Comparison of ENCODE assay signal across 7 cellular contexts in the genomic region with DNA sequence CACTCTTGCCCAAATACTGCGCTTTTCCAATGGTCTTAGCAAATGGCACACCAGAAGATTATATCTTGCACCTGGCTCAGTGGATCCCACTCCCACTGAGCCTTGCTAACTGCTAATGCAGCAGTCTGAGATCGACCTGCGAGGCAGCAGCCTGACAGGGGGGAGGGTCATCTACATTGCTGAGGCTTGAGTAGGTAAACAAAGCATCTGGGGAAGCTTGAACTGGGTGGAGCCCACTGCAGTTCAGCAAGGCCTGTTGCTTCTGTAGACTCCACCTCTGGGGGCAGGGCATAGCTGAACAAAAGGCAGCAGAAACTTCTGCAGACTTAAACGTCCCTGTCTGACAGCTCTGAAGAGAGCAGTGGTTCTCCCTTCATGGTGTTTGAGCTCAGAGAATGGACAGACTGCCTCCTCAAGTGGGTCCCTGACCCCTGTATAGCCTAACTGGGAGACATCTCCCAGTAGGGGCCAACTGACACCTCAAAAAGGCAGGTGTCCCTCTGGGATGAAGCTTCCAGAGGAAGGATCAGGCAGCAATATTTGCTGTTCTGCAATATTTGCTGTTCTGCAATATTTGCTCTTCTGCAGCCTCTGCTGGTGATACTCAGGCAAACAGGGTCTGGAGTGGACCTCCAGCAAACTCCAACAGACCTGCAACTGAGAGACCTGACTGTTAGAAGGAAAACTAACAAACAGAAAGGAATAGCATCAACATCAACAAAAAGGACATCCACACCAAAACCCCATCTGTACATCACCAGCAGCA.
DNase-seq lines count a peak whose midpoint lies in the region; ATAC-seq and TF ChIP-seq lines count a peak whose summit lies in the region.
"Not testable (repeated sequence)": the region's sequence is repeated elsewhere in the genome, so short reads cannot be mapped to it uniquely, and the experiment has no call there.

No MANE protein-coding gene starts in this region.

- H3K27me3 ChIP-seq in HUES6 (ENCODE audit: control insufficient read depth, insufficient read depth, low read length); right lobe of liver: not testable (repeated sequence)

- DNase-seq in DMS53 (lab: John Stamatoyannopoulos, UW) (peak; percentile 73), NCI-H510A treated with DMSO at 0.1 percent for 48 hours (lab: John Stamatoyannopoulos, UW) (peak; percentile 33), SHP77 treated with DMSO at 0.1 percent for 48 hours (lab: John Stamatoyannopoulos, UW) (peak; percentile 58), iPS DF 19.7 (ENCODE audit: low read depth, low spot score) (peak; percentile 20), right lobe of liver (peak in 2 of 3 donors; percentile 29 to 58)
- DNase-seq in chondrocyte (ENCODE audit: low spot score) = not testable (repeated sequence)

- not testable (repeated sequence) for H3K27ac ChIP-seq in HUES6 (ENCODE audit: low read depth, low read length); right lobe of liver

- H3K4me1 Mint-ChIP-seq in chondrocyte (ENCODE audit: low read depth) = not testable (repeated sequence)

- not testable (repeated sequence) for H3K9ac ChIP-seq in HUES6 (ENCODE audit: low read length)

- peak; percentile 21 for TF ChIP-seq CTCF in chondrocyte (IDR thresholded peaks at IDR 0.05)
- TF ChIP-seq CTCF in right lobe of liver (IDR thresholded peaks at IDR 0.05) = peak in 3 of 4 donors; percentile 21 to 29 (median 23)

- intact Hi-C loops in right lobe of liver (cut with DNase I) = not testable (repeated sequence)

- not testable (repeated sequence) for H3K4me1 ChIP-seq in HUES6 (ENCODE audit: control insufficient read depth, insufficient read depth, low read length); right lobe of liver

- peak overlapping the region; percentile 39; the same call in 1 of the 2 replicates for H3K4me3 ChIP-seq in HUES6 (ENCODE audit: low read depth, low read length)
- H3K4me3 ChIP-seq in right lobe of liver = not testable (repeated sequence)

- H3K9me3 Mint-ChIP-seq in chondrocyte (ENCODE audit: low read depth) = peaks cover 18% of the 10 kb centered on the region

- not testable (repeated sequence) for H3K9me3 ChIP-seq in HUES6 (ENCODE audit: control insufficient read depth, insufficient read depth, low read depth, low read length); right lobe of liver

- H3K36me3 ChIP-seq in HUES6 (ENCODE audit: control insufficient read depth, insufficient read depth, low read length); right lobe of liver: not testable (repeated sequence)

- not testable (repeated sequence) for H3K4me3 Mint-ChIP-seq in chondrocyte (ENCODE audit: unreplicated experiment)

- ATAC-seq in right lobe of liver = peak; percentile 49 to 92 (median 78)

- not testable (repeated sequence) for TF ChIP-seq POLR2A in right lobe of liver (IDR thresholded peaks at IDR 0.05)

- not testable (repeated sequence) for H3K27me3 Mint-ChIP-seq in chondrocyte (ENCODE audit: low read depth)

- not testable (repeated sequence) for H3K36me3 Mint-ChIP-seq in chondrocyte (ENCODE audit: low read depth)

- WGBS in right lobe of liver (ENCODE audit: insufficient coverage, low coverage, low lambda C conversion rate, missing lambda C conversion rate) = 36% methylated on average over 2 of the region's 4 CpGs

- H3K27ac Mint-ChIP-seq in chondrocyte (ENCODE audit: unreplicated experiment) = not testable (repeated sequence)
